11 cellular contexts compared by ENCODE assay signal in genomic region chr7:91046322-91047088, GRCh38.
DNase-seq lines count a peak whose midpoint lies in the region; ATAC-seq and TF ChIP-seq lines count a peak whose summit lies in the region.
"Had no signal": no experiment of that assay in that cellular context is flagged by ENCODE, and none has a peak within 500 bp of the region (broad histone marks: within the 10 kb centered on the region; RNA-seq: fewer than 3 reads in every experiment).

No MANE protein-coding gene starts in this region.

- H3K27me3 Mint-ChIP-seq in chondrocyte (ENCODE audit: low read depth) (no peaks in the 10 kb centered on the region), neural crest cell (ENCODE audit: low read depth) (no peaks in the 10 kb centered on the region), GM23338 (ENCODE audit: insufficient read depth, low read depth, poor library complexity) (peaks cover 17% of the 10 kb centered on the region)
- H3K27me3 Mint-ChIP-seq: activated CD4-positive, alpha-beta T cell treated with anti-CD3 and anti-CD28 coated beads for 36 hours had no signal

- H4K20me1 ChIP-seq in Karpas-422 (ENCODE audit: insufficient read depth, low read depth, low read length) (no peaks in the 10 kb centered on the region), GM23338 (replicated peaks; ENCODE audit: insufficient read depth) (no peaks in the 10 kb centered on the region)

- ATAC-seq in HG02885 (IDR thresholded peaks at IDR 0.05; ENCODE audit: poor library complexity, unreplicated experiment): no peak
- no peak for ATAC-seq in GM23338
- ATAC-seq: activated CD4-positive, alpha-beta T cell treated with anti-CD3 and anti-CD28 coated beads for 36 hours had no signal

- no peaks in the 10 kb centered on the region for H3K9me2 ChIP-seq in Karpas-422 (replicated peaks; ENCODE audit: insufficient read depth, low read length)
- no peaks in the 10 kb centered on the region for H3K9me2 ChIP-seq in GM23338 (ENCODE audit: insufficient read depth)

- no peaks in the 10 kb centered on the region for H3K9me3 ChIP-seq in Karpas-422 (ENCODE audit: low read length)

- H3K27ac ChIP-seq in Karpas-422 (ENCODE audit: low read length): no peak overlapping the region
- no peak overlapping the region for H3K27ac ChIP-seq in GM23338 (ENCODE audit: low read depth)

- TF ChIP-seq CTCF in chondrocyte (IDR thresholded peaks at IDR 0.05) (peak; percentile 87), neural crest cell (conservative IDR thresholded peaks at IDR 0.05) (peak; percentile 62), GM23338 (conservative IDR thresholded peaks at IDR 0.05; ENCODE audit: low read depth in 2 of 2) (peak in 1 of 2 experiments; percentile 61; a peak in 3 of 4 replicates)

- H3K36me3 Mint-ChIP-seq in chondrocyte (ENCODE audit: low read depth) (peaks cover 4% of the 10 kb centered on the region), neural crest cell (ENCODE audit: low read depth) (no peaks in the 10 kb centered on the region), GM23338 (ENCODE audit: low read depth) (peaks cover 5% of the 10 kb centered on the region; the same call in 1 of the 3 replicates)

- H3K4me3 ChIP-seq in Karpas-422 (ENCODE audit: low read length) (no peak overlapping the region), GM23338 (no peak overlapping the region)

- DNase-seq in DMS114 treated with DMSO at 0.1 percent for 48 hours (lab: John Stamatoyannopoulos, UW; ENCODE audit: unreplicated experiment): peak; percentile 6
- DNase-seq in Karpas-422: peak; percentile 72
- no peak for DNase-seq in chondrocyte (ENCODE audit: low spot score)
- no peak for DNase-seq in neural crest cell (ENCODE audit: low read depth, low spot score)
- no peak for DNase-seq in NCI-H2227 (lab: John Stamatoyannopoulos, UW; ENCODE audit: unreplicated experiment)
- no peak for DNase-seq in GM23338 (ENCODE audit: low spot score)
- DNase-seq in superior temporal gyrus (ENCODE audit: extremely low spot score): no peak
- DNase-seq: activated CD4-positive, alpha-beta T cell treated with anti-CD3 and anti-CD28 coated beads for 36 hours; NCI-H774; stimulated activated CD8-positive, alpha-beta memory T cell treated with anti-CD3 and anti-CD28 coated beads, Interleukin-4, amount 100 ng/mL, for 48 hours had no signal

- H3K9me3 Mint-ChIP-seq in chondrocyte (ENCODE audit: low read depth): no peaks in the 10 kb centered on the region
- H3K9me3 Mint-ChIP-seq in neural crest cell: no peaks in the 10 kb centered on the region
- no peaks in the 10 kb centered on the region for H3K9me3 Mint-ChIP-seq in GM23338

- H3K27me3 ChIP-seq in Karpas-422 (ENCODE audit: low read length) (no peaks in the 10 kb centered on the region), GM23338 (ENCODE audit: insufficient read depth) (peaks cover 24% of the 10 kb centered on the region)

- peaks cover 5% of the 10 kb centered on the region; the same call in 1 of the 2 replicates for H3K36me3 ChIP-seq in Karpas-422 (ENCODE audit: insufficient read depth, low read length)
- no peaks in the 10 kb centered on the region for H3K36me3 ChIP-seq in GM23338 (ENCODE audit: insufficient read depth)

- H3K4me3 Mint-ChIP-seq in chondrocyte (ENCODE audit: unreplicated experiment): no peak overlapping the region
- no peak overlapping the region for H3K4me3 Mint-ChIP-seq in neural crest cell
- no peak overlapping the region for H3K4me3 Mint-ChIP-seq in GM23338
- H3K4me3 Mint-ChIP-seq: activated CD4-positive, alpha-beta T cell treated with anti-CD3 and anti-CD28 coated beads for 36 hours had no signal

- H3K4me1 Mint-ChIP-seq in chondrocyte (ENCODE audit: low read depth) (peaks cover 58% of the 10 kb centered on the region), neural crest cell (peaks cover 17% of the 10 kb centered on the region), GM23338 (peaks cover 36% of the 10 kb centered on the region)

- H3K79me2 ChIP-seq in Karpas-422 (ENCODE audit: low read length): 0 out of 2 replicates have a peak, but pooled peaks cover 3% of the 10 kb centered on the region
- no peaks in the 10 kb centered on the region for H3K79me2 ChIP-seq in GM23338 (replicated peaks; ENCODE audit: insufficient read depth)

- H3K4me2 ChIP-seq in Karpas-422 (ENCODE audit: low read depth, low read length, poor library complexity, severe bottlenecking) (no peak overlapping the region), GM23338 (no peak overlapping the region)

- H3K9ac ChIP-seq in Karpas-422 (ENCODE audit: low read length): no peak overlapping the region

- H3F3A ChIP-seq in GM23338 (replicated peaks; ENCODE audit: low read depth): no peaks in the 10 kb centered on the region

- H3K27ac Mint-ChIP-seq in chondrocyte (ENCODE audit: unreplicated experiment) (peak overlapping the region; percentile 34), neural crest cell (ENCODE audit: unreplicated experiment) (no peak overlapping the region), GM23338 (no peak overlapping the region)
- H3K27ac Mint-ChIP-seq: activated CD4-positive, alpha-beta T cell treated with anti-CD3 and anti-CD28 coated beads for 36 hours had no signal

- H2AFZ ChIP-seq in Karpas-422 (ENCODE audit: low read length): no peak overlapping the region
- no peak overlapping the region for H2AFZ ChIP-seq in GM23338

- peaks cover 11% of the 10 kb centered on the region for H3K4me1 ChIP-seq in Karpas-422 (ENCODE audit: low read length)
- H3K4me1 ChIP-seq in GM23338 (ENCODE audit: insufficient read depth): peaks cover 30% of the 10 kb centered on the region

TF ChIP-seq in GM23338, 12 proteins besides CTCF, POLR2A, EP300 and RAD21:
- no peak for TF ChIP-seq ZNF114 (CRISPR knock-in tag; IDR thresholded peaks at IDR 0.05)
- TF ChIP-seq JUNB (IDR thresholded peaks at IDR 0.05; ENCODE audit: unreplicated experiment): no peak
- TF ChIP-seq NANOG (IDR thresholded peaks at IDR 0.05; ENCODE audit: borderline replicate concordance): no peak
- no peak for TF ChIP-seq ZNF462 (CRISPR knock-in tag; IDR thresholded peaks at IDR 0.05)
- no peak for TF ChIP-seq ZNF331 (CRISPR knock-in tag; IDR thresholded peaks at IDR 0.05; ENCODE audit: low read depth)
- TF ChIP-seq STAT1 (IDR thresholded peaks at IDR 0.05; ENCODE audit: unreplicated experiment): no peak
- no peak for TF ChIP-seq POLR2AphosphoS5 (IDR thresholded peaks at IDR 0.05; ENCODE audit: low read depth)
- TF ChIP-seq EZH2 (IDR thresholded peaks at IDR 0.05; ENCODE audit: low read depth, unreplicated experiment): no peak

Comparison
In these comparisons a context has a peak if more than half of its experiments do, and no peak if none do; other contexts are left out.
1. DNase-seq: peak in DMS114 treated with DMSO at 0.1 percent for 48 hours (single experiment) and Karpas-422 (single experiment); none in chondrocyte (single experiment), neural crest cell (single experiment), NCI-H2227 (single experiment), GM23338 (single experiment) and superior temporal gyrus (single experiment).